ENCODE assay signal across 1 cellular context in genomic region chr21:45592208-45592619, GRCh38.
TF ChIP-seq lines count a peak whose summit lies in the region.

No MANE protein-coding gene starts in this region.

TF ChIP-seq in HEK293, 187 proteins besides CTCF, POLR2A, EP300 and RAD21 (continued from another document):
- TF ChIP-seq, protein P1, sequence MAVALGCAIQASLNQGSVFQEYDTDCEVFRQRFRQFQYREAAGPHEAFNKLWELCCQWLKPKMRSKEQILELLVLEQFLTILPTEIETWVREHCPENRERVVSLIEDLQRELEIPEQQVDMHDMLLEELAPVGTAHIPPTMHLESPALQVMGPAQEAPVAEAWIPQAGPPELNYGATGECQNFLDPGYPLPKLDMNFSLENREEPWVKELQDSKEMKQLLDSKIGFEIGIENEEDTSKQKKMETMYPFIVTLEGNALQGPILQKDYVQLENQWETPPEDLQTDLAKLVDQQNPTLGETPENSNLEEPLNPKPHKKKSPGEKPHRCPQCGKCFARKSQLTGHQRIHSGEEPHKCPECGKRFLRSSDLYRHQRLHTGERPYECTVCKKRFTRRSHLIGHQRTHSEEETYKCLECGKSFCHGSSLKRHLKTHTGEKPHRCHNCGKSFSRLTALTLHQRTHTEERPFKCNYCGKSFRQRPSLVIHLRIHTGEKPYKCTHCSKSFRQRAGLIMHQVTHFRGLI (tag by site-specific recombination; IDR thresholded peaks at IDR 0.05), result no peak
- TF ChIP-seq ZNF114 (tag by site-specific recombination; IDR thresholded peaks at IDR 0.05), result no peak
- TF ChIP-seq GLIS1 (tag by site-specific recombination; IDR thresholded peaks at IDR 0.05), result 0 out of 2 replicates have a peak, but pooled peaks have one; percentile 17
- no peak for TF ChIP-seq ZNF658 (tag by site-specific recombination; IDR thresholded peaks at IDR 0.05)
- no peak for TF ChIP-seq ZNF677 (tag by site-specific recombination; IDR thresholded peaks at IDR 0.05)
- no peak for TF ChIP-seq ZNF184 (tag by site-specific recombination; IDR thresholded peaks at IDR 0.05)
- no peak for TF ChIP-seq KLF16 (tag by site-specific recombination; IDR thresholded peaks at IDR 0.05)
- no peak for TF ChIP-seq ZNF785 (tag by site-specific recombination; IDR thresholded peaks at IDR 0.05)
- 0 out of 2 replicates have a peak, but pooled peaks have one; percentile 16 for TF ChIP-seq SP3 (tag by site-specific recombination; IDR thresholded peaks at IDR 0.05)
- no peak for TF ChIP-seq ZNF514 (tag by site-specific recombination; IDR thresholded peaks at IDR 0.05)
- TF ChIP-seq, protein P2, sequence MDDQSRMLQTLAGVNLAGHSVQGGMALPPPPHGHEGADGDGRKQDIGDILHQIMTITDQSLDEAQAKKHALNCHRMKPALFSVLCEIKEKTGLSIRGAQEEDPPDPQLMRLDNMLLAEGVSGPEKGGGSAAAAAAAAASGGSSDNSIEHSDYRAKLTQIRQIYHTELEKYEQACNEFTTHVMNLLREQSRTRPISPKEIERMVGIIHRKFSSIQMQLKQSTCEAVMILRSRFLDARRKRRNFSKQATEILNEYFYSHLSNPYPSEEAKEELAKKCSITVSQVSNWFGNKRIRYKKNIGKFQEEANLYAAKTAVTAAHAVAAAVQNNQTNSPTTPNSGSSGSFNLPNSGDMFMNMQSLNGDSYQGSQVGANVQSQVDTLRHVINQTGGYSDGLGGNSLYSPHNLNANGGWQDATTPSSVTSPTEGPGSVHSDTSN (CRISPR knock-in tag; IDR thresholded peaks at IDR 0.05), result no peak
- no peak for TF ChIP-seq ZNF121 (tag by site-specific recombination; IDR thresholded peaks at IDR 0.05)
- no peak for TF ChIP-seq ZNF529 (tag by site-specific recombination; IDR thresholded peaks at IDR 0.05; ENCODE audit: insufficient replicate concordance)
- no peak for TF ChIP-seq HOXD13 (CRISPR knock-in tag; IDR thresholded peaks at IDR 0.05; ENCODE audit: borderline replicate concordance)
- TF ChIP-seq, protein P3, sequence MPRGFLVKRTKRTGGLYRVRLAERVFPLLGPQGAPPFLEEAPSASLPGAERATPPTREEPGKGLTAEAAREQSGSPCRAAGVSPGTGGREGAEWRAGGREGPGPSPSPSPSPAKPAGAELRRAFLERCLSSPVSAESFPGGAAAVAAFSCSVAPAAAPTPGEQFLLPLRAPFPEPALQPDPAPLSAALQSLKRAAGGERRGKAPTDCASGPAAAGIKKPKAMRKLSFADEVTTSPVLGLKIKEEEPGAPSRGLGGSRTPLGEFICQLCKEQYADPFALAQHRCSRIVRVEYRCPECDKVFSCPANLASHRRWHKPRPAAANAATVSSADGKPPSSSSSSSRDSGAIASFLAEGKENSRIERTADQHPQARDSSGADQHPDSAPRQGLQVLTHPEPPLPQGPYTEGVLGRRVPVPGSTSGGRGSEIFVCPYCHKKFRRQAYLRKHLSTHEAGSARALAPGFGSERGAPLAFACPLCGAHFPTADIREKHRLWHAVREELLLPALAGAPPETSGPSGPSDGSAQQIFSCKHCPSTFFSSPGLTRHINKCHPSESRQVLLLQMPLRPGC (tag by site-specific recombination; IDR thresholded peaks at IDR 0.05), result no peak
- TF ChIP-seq ZNF394 (tag by site-specific recombination; IDR thresholded peaks at IDR 0.05; ENCODE audit: borderline replicate concordance), result peak; percentile 99
- TF ChIP-seq, protein P4, sequence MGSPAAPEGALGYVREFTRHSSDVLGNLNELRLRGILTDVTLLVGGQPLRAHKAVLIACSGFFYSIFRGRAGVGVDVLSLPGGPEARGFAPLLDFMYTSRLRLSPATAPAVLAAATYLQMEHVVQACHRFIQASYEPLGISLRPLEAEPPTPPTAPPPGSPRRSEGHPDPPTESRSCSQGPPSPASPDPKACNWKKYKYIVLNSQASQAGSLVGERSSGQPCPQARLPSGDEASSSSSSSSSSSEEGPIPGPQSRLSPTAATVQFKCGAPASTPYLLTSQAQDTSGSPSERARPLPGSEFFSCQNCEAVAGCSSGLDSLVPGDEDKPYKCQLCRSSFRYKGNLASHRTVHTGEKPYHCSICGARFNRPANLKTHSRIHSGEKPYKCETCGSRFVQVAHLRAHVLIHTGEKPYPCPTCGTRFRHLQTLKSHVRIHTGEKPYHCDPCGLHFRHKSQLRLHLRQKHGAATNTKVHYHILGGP (tag by site-specific recombination; IDR thresholded peaks at IDR 0.05), result no peak
- TF ChIP-seq ZNF211 (tag by site-specific recombination; IDR thresholded peaks at IDR 0.05; ENCODE audit: low read depth), result no peak
- no peak for TF ChIP-seq ZNF548 (tag by site-specific recombination; IDR thresholded peaks at IDR 0.05)
- TF ChIP-seq ZNF558 (tag by site-specific recombination; IDR thresholded peaks at IDR 0.05), result no peak
- no peak for TF ChIP-seq ZNF335 (tag by site-specific recombination; conservative IDR thresholded peaks at IDR 0.05)
- no peak for TF ChIP-seq ZNF175 (tag by site-specific recombination; IDR thresholded peaks at IDR 0.05)
- TF ChIP-seq, protein P5, sequence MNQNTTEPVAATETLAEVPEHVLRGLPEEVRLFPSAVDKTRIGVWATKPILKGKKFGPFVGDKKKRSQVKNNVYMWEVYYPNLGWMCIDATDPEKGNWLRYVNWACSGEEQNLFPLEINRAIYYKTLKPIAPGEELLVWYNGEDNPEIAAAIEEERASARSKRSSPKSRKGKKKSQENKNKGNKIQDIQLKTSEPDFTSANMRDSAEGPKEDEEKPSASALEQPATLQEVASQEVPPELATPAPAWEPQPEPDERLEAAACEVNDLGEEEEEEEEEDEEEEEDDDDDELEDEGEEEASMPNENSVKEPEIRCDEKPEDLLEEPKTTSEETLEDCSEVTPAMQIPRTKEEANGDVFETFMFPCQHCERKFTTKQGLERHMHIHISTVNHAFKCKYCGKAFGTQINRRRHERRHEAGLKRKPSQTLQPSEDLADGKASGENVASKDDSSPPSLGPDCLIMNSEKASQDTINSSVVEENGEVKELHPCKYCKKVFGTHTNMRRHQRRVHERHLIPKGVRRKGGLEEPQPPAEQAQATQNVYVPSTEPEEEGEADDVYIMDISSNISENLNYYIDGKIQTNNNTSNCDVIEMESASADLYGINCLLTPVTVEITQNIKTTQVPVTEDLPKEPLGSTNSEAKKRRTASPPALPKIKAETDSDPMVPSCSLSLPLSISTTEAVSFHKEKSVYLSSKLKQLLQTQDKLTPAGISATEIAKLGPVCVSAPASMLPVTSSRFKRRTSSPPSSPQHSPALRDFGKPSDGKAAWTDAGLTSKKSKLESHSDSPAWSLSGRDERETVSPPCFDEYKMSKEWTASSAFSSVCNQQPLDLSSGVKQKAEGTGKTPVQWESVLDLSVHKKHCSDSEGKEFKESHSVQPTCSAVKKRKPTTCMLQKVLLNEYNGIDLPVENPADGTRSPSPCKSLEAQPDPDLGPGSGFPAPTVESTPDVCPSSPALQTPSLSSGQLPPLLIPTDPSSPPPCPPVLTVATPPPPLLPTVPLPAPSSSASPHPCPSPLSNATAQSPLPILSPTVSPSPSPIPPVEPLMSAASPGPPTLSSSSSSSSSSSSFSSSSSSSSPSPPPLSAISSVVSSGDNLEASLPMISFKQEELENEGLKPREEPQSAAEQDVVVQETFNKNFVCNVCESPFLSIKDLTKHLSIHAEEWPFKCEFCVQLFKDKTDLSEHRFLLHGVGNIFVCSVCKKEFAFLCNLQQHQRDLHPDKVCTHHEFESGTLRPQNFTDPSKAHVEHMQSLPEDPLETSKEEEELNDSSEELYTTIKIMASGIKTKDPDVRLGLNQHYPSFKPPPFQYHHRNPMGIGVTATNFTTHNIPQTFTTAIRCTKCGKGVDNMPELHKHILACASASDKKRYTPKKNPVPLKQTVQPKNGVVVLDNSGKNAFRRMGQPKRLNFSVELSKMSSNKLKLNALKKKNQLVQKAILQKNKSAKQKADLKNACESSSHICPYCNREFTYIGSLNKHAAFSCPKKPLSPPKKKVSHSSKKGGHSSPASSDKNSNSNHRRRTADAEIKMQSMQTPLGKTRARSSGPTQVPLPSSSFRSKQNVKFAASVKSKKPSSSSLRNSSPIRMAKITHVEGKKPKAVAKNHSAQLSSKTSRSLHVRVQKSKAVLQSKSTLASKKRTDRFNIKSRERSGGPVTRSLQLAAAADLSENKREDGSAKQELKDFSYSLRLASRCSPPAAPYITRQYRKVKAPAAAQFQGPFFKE (tag by site-specific recombination; IDR thresholded peaks at IDR 0.05; ENCODE audit: borderline replicate concordance), result no peak
- peak; percentile 98 for TF ChIP-seq OSR2 (tag by site-specific recombination; IDR thresholded peaks at IDR 0.05)
- TF ChIP-seq ZEB2 (tag by site-specific recombination; IDR thresholded peaks at IDR 0.05), result no peak
- peak; percentile 39; the same call in 1 of the 2 replicates for TF ChIP-seq ZBTB8A (tag by site-specific recombination; IDR thresholded peaks at IDR 0.05)
- TF ChIP-seq PRDM1 (tag by site-specific recombination; IDR thresholded peaks at IDR 0.05), result no peak
- TF ChIP-seq ZNF596 (tag by site-specific recombination; IDR thresholded peaks at IDR 0.05), result no peak
- TF ChIP-seq ZNF169 (tag by site-specific recombination; IDR thresholded peaks at IDR 0.05), result no peak
- TF ChIP-seq ZNF571 (tag by site-specific recombination; IDR thresholded peaks at IDR 0.05), result no peak
- no peak for TF ChIP-seq ZNF354C (tag by site-specific recombination; IDR thresholded peaks at IDR 0.05; ENCODE audit: borderline replicate concordance, low read depth)
- 0 out of 2 replicates have a peak, but pooled peaks have one; percentile 2 for TF ChIP-seq ZBTB7A (tag by site-specific recombination; IDR thresholded peaks at IDR 0.05; ENCODE audit: low read depth)
- TF ChIP-seq ZNF280C (tag by site-specific recombination; IDR thresholded peaks at IDR 0.05), result no peak
- no peak for TF ChIP-seq ZFP69B (tag by site-specific recombination; IDR thresholded peaks at IDR 0.05)
- no peak for TF ChIP-seq SCRT2 (tag by site-specific recombination; IDR thresholded peaks at IDR 0.05)
- no peak for TF ChIP-seq KLF7 (tag by site-specific recombination; IDR thresholded peaks at IDR 0.05; ENCODE audit: borderline replicate concordance)
- TF ChIP-seq ZNF157 (tag by site-specific recombination; IDR thresholded peaks at IDR 0.05), result no peak
- TF ChIP-seq ZNF23 (tag by site-specific recombination; IDR thresholded peaks at IDR 0.05; ENCODE audit: borderline replicate concordance), result no peak
TF ChIP-seq in HEK293: peak in this region for 11.
